ENCODE assay signal across 9 cellular contexts in the genomic region with DNA sequence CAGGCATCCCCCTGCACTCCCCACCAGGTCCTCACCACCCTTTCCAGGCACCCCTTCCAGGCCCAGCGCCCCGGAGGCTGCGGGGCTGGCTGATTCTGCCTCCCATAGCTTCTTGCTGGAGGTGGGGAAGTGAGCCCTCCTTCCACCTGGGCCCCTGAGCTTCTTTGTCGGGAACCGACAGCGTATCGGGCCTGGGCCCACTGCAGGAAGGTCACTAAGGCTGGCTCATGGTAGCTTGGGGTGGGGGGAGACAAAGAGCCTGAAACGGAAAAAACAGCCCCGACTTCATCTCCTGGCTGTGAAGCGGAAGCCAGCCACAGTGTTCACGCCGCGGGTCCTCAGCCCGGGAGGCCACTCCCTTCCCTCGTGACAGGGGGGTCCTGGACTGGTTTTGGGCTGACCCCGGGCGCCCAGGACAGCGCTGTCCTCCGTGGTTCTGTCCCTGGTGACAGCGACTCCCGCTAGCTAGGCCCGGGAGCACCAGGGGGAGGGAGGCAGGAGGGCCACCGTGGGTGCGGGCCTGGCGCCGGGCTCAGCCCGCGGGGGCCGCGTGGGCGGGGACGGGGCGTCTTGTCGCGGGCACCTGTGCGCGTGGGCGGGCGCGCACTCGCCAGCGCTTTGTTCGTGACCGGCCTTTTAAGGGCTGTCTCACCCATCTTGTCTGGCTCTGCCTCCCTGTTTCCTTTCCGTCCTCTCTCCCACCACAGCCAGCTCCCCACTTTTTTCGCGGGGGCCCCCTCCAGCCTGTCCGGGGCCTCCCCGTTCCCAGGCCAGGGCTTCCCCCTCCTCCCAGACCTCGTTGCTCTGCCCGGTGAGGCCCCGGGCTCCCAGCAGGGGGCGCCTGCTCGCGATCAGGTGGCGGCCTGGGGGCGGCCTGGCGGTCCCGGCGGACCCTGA.
DNase-seq lines count a peak whose midpoint lies in the region; ATAC-seq and TF ChIP-seq lines count a peak whose summit lies in the region.
"Had no signal": no experiment of that assay in that cellular context is flagged by ENCODE, and none has a peak within 500 bp of the region (broad histone marks: within the 10 kb centered on the region; RNA-seq: fewer than 3 reads in every experiment).

No MANE protein-coding gene starts in this region.

- intact Hi-C loops in cardiac septum (cut with DNase I) = loop anchor here (2.0 to 5.0 kb wide), 2 partner anchors 24 to 60 kb away; no protein-coding TSS in a partner anchor
- intact Hi-C loops in prostate gland (cut with DNase I) = loop anchor here (1.0 kb wide), 1 partner anchor 65 kb away; no protein-coding TSS in a partner anchor

- DNase-seq in MM.1S (peak; percentile 11), cardiac septum (ENCODE audit: low spot score) (peak; percentile 86), prostate gland (ENCODE audit: low spot score) (no peak), SIG-M5 treated with dmso at 0.1 percent for 504 hours (lab: John Stamatoyannopoulos, UW; ENCODE audit: unreplicated experiment) (no peak), OCI-M2 (lab: John Stamatoyannopoulos, UW; ENCODE audit: unreplicated experiment) (no peak)
- DNase-seq in activated naive CD4-positive, alpha-beta T cell treated with anti-CD3 and anti-CD28 coated beads, Interleukin-2, amount 50 U/mL, for 16 hours = peak; percentile 75

- H3K9me2 ChIP-seq in MM.1S (replicated peaks; ENCODE audit: insufficient read depth, low read length) = no peaks in the 10 kb centered on the region

- no peaks in the 10 kb centered on the region for H3K4me1 ChIP-seq in MM.1S (ENCODE audit: low read length)
- no peaks in the 10 kb centered on the region for H3K4me1 ChIP-seq in prostate gland (replicated peaks)
- H3K4me1 ChIP-seq in urinary bladder (ENCODE audit: insufficient read depth) = no peaks in the 10 kb centered on the region
- H3K4me1 ChIP-seq: SJSA1 had no signal

- no peak for TF ChIP-seq POLR2A in prostate gland (IDR thresholded peaks at IDR 0.05)

- peak overlapping the region; percentile 62; the same call in 1 of the 2 replicates for H3K4me2 ChIP-seq in MM.1S (ENCODE audit: low read depth, low read length)

- H3K9me3 ChIP-seq in MM.1S (replicated peaks; ENCODE audit: insufficient read depth, low read length) (no peaks in the 10 kb centered on the region), prostate gland (no peaks in the 10 kb centered on the region)
- H3K9me3 ChIP-seq: SJSA1 had no signal

- no peaks in the 10 kb centered on the region for H3K79me2 ChIP-seq in MM.1S (ENCODE audit: low read length)

- ATAC-seq in GM18498 (IDR thresholded peaks at IDR 0.05; ENCODE audit: unreplicated experiment) = peak; percentile 40

- H3K27ac ChIP-seq in MM.1S (ENCODE audit: low read length) = no peak overlapping the region
- H3K27ac ChIP-seq in prostate gland = peak overlapping the region; percentile 65 to 67
- peak overlapping the region; percentile 69 for H3K27ac ChIP-seq in urinary bladder (ENCODE audit: low read depth)
- H3K27ac ChIP-seq: SJSA1 had no signal

- TF ChIP-seq CTCF in MM.1S (IDR thresholded peaks at IDR 0.05; ENCODE audit: low read length) (peak; percentile 73), prostate gland (IDR thresholded peaks at IDR 0.05) (peak; percentile 47 to 83 (median 62))

- H4K20me1 ChIP-seq in MM.1S (ENCODE audit: insufficient read depth, low read length) = no peaks in the 10 kb centered on the region

- H2AFZ ChIP-seq in MM.1S (ENCODE audit: low read length) = no peak overlapping the region

- H3K36me3 ChIP-seq in MM.1S (replicated peaks; ENCODE audit: insufficient read depth, low read length) = no peaks in the 10 kb centered on the region
- no peaks in the 10 kb centered on the region for H3K36me3 ChIP-seq in prostate gland
- no peaks in the 10 kb centered on the region for H3K36me3 ChIP-seq in urinary bladder (ENCODE audit: insufficient read depth)
- H3K36me3 ChIP-seq: SJSA1 had no signal

- H3K9ac ChIP-seq in MM.1S (ENCODE audit: low read length) = no peak overlapping the region; the same call in 1 of the 2 replicates

- no peak overlapping the region for H3K4me3 ChIP-seq in MM.1S (ENCODE audit: low read length)
- peak overlapping the region; percentile 28 to 32 for H3K4me3 ChIP-seq in prostate gland
- peak overlapping the region; percentile 31 for H3K4me3 ChIP-seq in urinary bladder (ENCODE audit: low read depth, low read length)
- H3K4me3 ChIP-seq: SJSA1 had no signal

- WGBS in prostate gland = 25% methylated on average over 57 of the region's 60 CpGs
- WGBS in urinary bladder = 34% methylated on average over 60 of the region's 60 CpGs

- H3K27me3 ChIP-seq in MM.1S (replicated peaks; ENCODE audit: insufficient read depth, low read length) (no peaks in the 10 kb centered on the region), prostate gland (replicated peaks; ENCODE audit: insufficient read depth) (no peaks in the 10 kb centered on the region)
- H3K27me3 ChIP-seq: SJSA1 had no signal

- no peaks in the 10 kb centered on the region for H3F3A ChIP-seq in MM.1S (ENCODE audit: insufficient read depth, low read length)

Comparison
In these comparisons a context has a peak if more than half of its experiments do, and no peak if none do; other contexts are left out.
1. DNase-seq: peak in MM.1S (single experiment), activated naive CD4-positive, alpha-beta T cell treated with anti-CD3 and anti-CD28 coated beads, Interleukin-2, amount 50 U/mL, for 16 hours (single experiment) and cardiac septum (single experiment); none in prostate gland (single experiment), SIG-M5 treated with dmso at 0.1 percent for 504 hours (single experiment) and OCI-M2 (single experiment).